25 cellular contexts compared by ENCODE assay signal in the genomic region with DNA sequence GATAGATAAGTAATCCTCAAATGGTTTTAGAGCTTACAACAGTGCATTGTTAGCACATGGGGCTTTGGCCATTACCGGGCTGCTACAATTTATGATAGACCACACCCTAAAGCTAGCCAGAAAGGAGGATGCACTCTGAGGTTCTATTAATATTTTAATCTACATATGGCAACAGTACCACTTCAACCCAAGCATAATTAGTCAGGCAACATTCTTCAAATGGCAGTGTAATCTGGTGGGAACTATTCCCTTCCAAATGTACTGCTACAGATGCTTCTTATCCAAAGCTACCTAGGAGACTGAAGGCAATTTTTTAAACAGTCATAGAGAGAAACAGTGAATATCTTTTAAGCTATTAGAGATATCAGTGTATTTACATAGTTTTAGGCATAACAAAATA.
"Had no signal": no experiment of that assay in that cellular context is flagged by ENCODE, and none has a peak within 500 bp of the region (broad histone marks: within the 10 kb centered on the region; RNA-seq: fewer than 3 reads in every experiment).

No MANE protein-coding gene starts in this region.

- H3K4me3 ChIP-seq: gastrocnemius medialis, ovary, psoas muscle, right atrium auricular region, upper lobe of left lung had no signal

- FAIRE-seq: islet of Langerhans had no signal

- ATAC-seq: activated naive CD8-positive, alpha-beta T cell treated with anti-CD3 and anti-CD28 coated beads, Interleukin-2, amount 50 U/mL, for 24 hours; gastrocnemius medialis; left ventricle myocardium superior; natural killer cell treated with Interleukin-12 subunit alpha and Interleukin-12 subunit beta and Interleukin-15 and Interleukin-18, amount 100 ng/mL, for 72 hours; psoas muscle had no signal

- DNase-seq: activated B cell treated with CpG ODN at 0.5 μM for 24 hours; activated CD4-positive, alpha-beta memory T cell treated with anti-CD3 and anti-CD28 coated beads for 36 hours; activated CD4-positive, alpha-beta T cell treated with anti-CD3 and anti-CD28 coated beads for 4 hours; activated effector memory CD4-positive, alpha-beta T cell treated with Interleukin-2 at 50 U/mL for 16 hours; activated naive CD4-positive, alpha-beta T cell treated with anti-CD3 and anti-CD28 coated beads for 36 hours; activated naive CD8-positive, alpha-beta T cell treated with anti-CD3 and anti-CD28 coated beads, Interleukin-2, amount 50 U/mL, for 24 hours; activated T-cell treated with anti-CD3 and anti-CD28 coated beads, Interleukin-2, amount 50 U/mL, for 48 hours; anterior cingulate cortex; central memory CD4-positive, alpha-beta T cell; dermis blood vessel endothelial cell; effector CD8-positive, alpha-beta T cell; gastrocnemius medialis; hypothalamus; left ventricle myocardium superior; mammary epithelial cell; midbrain; ovary; psoas muscle; stimulated activated CD4-positive, alpha-beta T cell treated with anti-CD3 and anti-CD28 coated beads, Interleukin-4, amount 100 ng/mL, for 24 hours; stimulated activated naive CD4-positive, alpha-beta T cell treated with Interleukin-2 at 50 U/mL for 16 hours; T1000; upper lobe of left lung had no signal
